Comparison of ENCODE assay signal across 17 cellular contexts in genomic region chr3:64329037-64329436, GRCh38.
DNase-seq lines count a peak whose midpoint lies in the region; ATAC-seq, FAIRE-seq and TF ChIP-seq lines count a peak whose summit lies in the region.
"Had no signal": no experiment of that assay in that cellular context is flagged by ENCODE, and none has a peak within 500 bp of the region (broad histone marks: within the 10 kb centered on the region; RNA-seq: fewer than 3 reads in every experiment).

No MANE protein-coding gene starts in this region.

- no TSS peak for BruUV-seq in GM12878 (replicated peaks; lab: Mats Ljungman, UMichigan)

- no peak overlapping the region for H3K4me2 ChIP-seq in GM12878 (ENCODE audit: control insufficient read depth, insufficient read depth)

- no peak overlapping the region for H3K27ac ChIP-seq in GM12878 (ENCODE audit: control insufficient read depth, insufficient read depth)
- no peak overlapping the region for H3K27ac ChIP-seq in ascending aorta
- H3K27ac ChIP-seq in tibial nerve: no peak overlapping the region
- H3K27ac ChIP-seq: adrenal gland, left lung had no signal

- peak; percentile 33 for TF ChIP-seq CTCF in BE2C (IDR thresholded peaks at IDR 0.05; ENCODE audit: low read depth, low read length)
- TF ChIP-seq CTCF in GM12878 (IDR thresholded peaks at IDR 0.05 in 2 of 3, conservative IDR thresholded peaks at IDR 0.05 in 1 of 3; ENCODE audit: control insufficient read depth in 2 of 3, extremely low read depth in 1 of 3, insufficient read depth in 1 of 3, low read depth in 3 of 3, low read length in 3 of 3): no peak
- no peak for TF ChIP-seq CTCF in ascending aorta (IDR thresholded peaks at IDR 0.05)
- no peak for TF ChIP-seq CTCF in tibial nerve (IDR thresholded peaks at IDR 0.05)

- ATAC-seq in GM12878: no peak
- no peak for ATAC-seq in GM18498 (IDR thresholded peaks at IDR 0.05; ENCODE audit: unreplicated experiment)
- ATAC-seq: left lung had no signal

- intact Hi-C loops in GM12878 (cut with micrococcal nuclease; ENCODE audit: unreplicated experiment): no loop called here
- intact Hi-C loops in ascending aorta (cut with DNase I): no loop called here

- H3K36me3 ChIP-seq in BE2C (no peaks in the 10 kb centered on the region), GM12878 (ENCODE audit: control insufficient read depth in 2 of 2, insufficient read depth in 2 of 2, low read length in 1 of 2) (no peaks in the 10 kb centered on the region), ascending aorta (no peaks in the 10 kb centered on the region), tibial nerve (no peaks in the 10 kb centered on the region)
- H3K36me3 ChIP-seq: adrenal gland, left lung had no signal

- DNase-seq in BE2C (no peak), KBM-7 (peak; percentile 3), GM12878 (ENCODE audit: low read depth, low spot score) (no peak), iPS-NIHi7 (ENCODE audit: extremely low spot score) (peak; percentile 45), ascending aorta (ENCODE audit: low spot score in 2 of 2) (no peak), retina (no peak), tibial nerve (ENCODE audit: low spot score in 2 of 2) (no peak)
- DNase-seq: activated CD4-positive, CD25-positive, alpha-beta regulatory T cell treated with anti-CD3 and anti-CD28 coated beads, Interleukin-2, amount 50 U/mL, for 72 hours; adrenal gland; Calu3; foreskin melanocyte; left lung; NCI-H1436; occipital lobe; SHP77 treated with DMSO at 0.1 percent for 48 hours; stimulated activated CD4-positive, alpha-beta T cell treated with anti-CD3 and anti-CD28 coated beads, Interleukin-2, amount 100 ng/mL, for 24 hours had no signal

- no peaks in the 10 kb centered on the region for H4K20me1 ChIP-seq in GM12878 (ENCODE audit: control insufficient read depth, insufficient read depth)

- H3K27me3 ChIP-seq in BE2C (no peaks in the 10 kb centered on the region), GM12878 (replicated peaks in 1 of 2; ENCODE audit: control insufficient read depth in 2 of 2, insufficient read depth in 2 of 2, low read length in 1 of 2) (no peaks in the 10 kb centered on the region), ascending aorta (no peaks in the 10 kb centered on the region), tibial nerve (no peaks in the 10 kb centered on the region)
- H3K27me3 ChIP-seq: adrenal gland, left lung had no signal

- H2AFZ ChIP-seq in GM12878 (ENCODE audit: control insufficient read depth, low read depth, low read length): no peak overlapping the region

- POLR2A ChIA-PET in GM12878 (lab: Charles Lee): no interaction called here

- H3K9me3 ChIP-seq in BE2C: no peaks in the 10 kb centered on the region
- H3K9me3 ChIP-seq in GM12878 (replicated peaks; ENCODE audit: control insufficient read depth, insufficient read depth, low read length): no peaks in the 10 kb centered on the region
- H3K9me3 ChIP-seq in ascending aorta: no peaks in the 10 kb centered on the region
- H3K9me3 ChIP-seq in tibial nerve: no peaks in the 10 kb centered on the region
- H3K9me3 ChIP-seq: adrenal gland, left lung had no signal

- H3K4me1 ChIP-seq in BE2C (no peaks in the 10 kb centered on the region), GM12878 (ENCODE audit: control insufficient read depth, insufficient read depth, low read length) (no peaks in the 10 kb centered on the region), ascending aorta (no peaks in the 10 kb centered on the region), tibial nerve (no peaks in the 10 kb centered on the region)
- H3K4me1 ChIP-seq: adrenal gland had no signal

- in situ Hi-C loops in KBM-7 (cut with MboI; ENCODE audit: low pct_unique_long_range_greater_than_20kb, low sequenced_read_pairs) (no loop called here), GM12878 (cut with MboI) (no loop called here)

- TF ChIP-seq RAD21 in GM12878 (IDR thresholded peaks at IDR 0.05; ENCODE audit: insufficient read depth, low read depth, low read length): no peak

- SMC1A ChIA-PET in GM12878 (lab: Charles Lee; ENCODE audit: uncharacterized antibody, unreplicated experiment): interaction anchor here (2.7 kb wide), 1 partner anchor 15 kb away, joined by 10 read pairs; no protein-coding TSS in a partner anchor

- H3K4me3 ChIP-seq in BE2C (ENCODE audit: low read depth, low read length) (no peak overlapping the region), GM12878 (no peak overlapping the region), ascending aorta (no peak overlapping the region), tibial nerve (no peak overlapping the region)
- H3K4me3 ChIP-seq: adrenal gland, left lung had no signal

- 57% methylated on average over 3 of the region's 3 CpGs for WGBS in GM12878 (ENCODE audit: insufficient coverage, insufficient replicate concordance, low lambda C conversion rate, missing lambda C conversion rate)
- 84 to 95% methylated on average over 3 of the region's 3 CpGs for WGBS in tibial nerve, 2 donors

- H3K9ac ChIP-seq in GM12878 (ENCODE audit: control insufficient read depth, insufficient read depth, low read length): no peak overlapping the region

- RAD21 ChIA-PET in GM12878 (lab: Charles Lee; ENCODE audit: unreplicated experiment): interaction anchor here (1.0 kb wide), 1 partner anchor 67 kb away, joined by 3 read pairs; no protein-coding TSS in a partner anchor

- no peaks in the 10 kb centered on the region for H3K79me2 ChIP-seq in GM12878 (ENCODE audit: control insufficient read depth, insufficient read depth, low read length)

- TF ChIP-seq EP300 in GM12878 (IDR thresholded peaks at IDR 0.05; ENCODE audit: borderline replicate concordance in 1 of 2, control insufficient read depth in 1 of 2, low read depth in 2 of 2, low read length in 2 of 2): no peak
- TF ChIP-seq EP300 in tibial nerve (IDR thresholded peaks at IDR 0.05): no peak

- TF ChIP-seq POLR2A in GM12878 (IDR thresholded peaks at IDR 0.05; ENCODE audit: low read depth, low read length): no peak
- TF ChIP-seq POLR2A in tibial nerve (IDR thresholded peaks at IDR 0.05): no peak

- CTCF ChIA-PET in GM12878 (lab: Yijun Ruan, JAX): interaction anchor here (0.6 to 1.3 kb wide), 3 partner anchors 9 to 154 kb away, joined by 3 to 4 read pairs (median 3); no protein-coding TSS in a partner anchor

- FAIRE-seq in GM12878 (lab: Jason Lieb, UNC): no peak

TF ChIP-seq in GM12878, 131 proteins besides CTCF, POLR2A, EP300 and RAD21:
- TF ChIP-seq GATAD2B (conservative IDR thresholded peaks at IDR 0.05; ENCODE audit: low read depth) (no peak), SREBF1 (IDR thresholded peaks at IDR 0.05; ENCODE audit: low read length) (no peak), PRDM15 (CRISPR knock-in tag; IDR thresholded peaks at IDR 0.05) (no peak), NFXL1 (IDR thresholded peaks at IDR 0.05; ENCODE audit: borderline replicate concordance) (peak; percentile 46; the same call in 1 of the 2 replicates), CEBPB (IDR thresholded peaks at IDR 0.05; ENCODE audit: borderline replicate concordance in 1 of 2, low read depth in 2 of 2, low read length in 2 of 2) (no peak), ATF7 (IDR thresholded peaks at IDR 0.05; ENCODE audit: low read depth) (no peak), HDGF (IDR thresholded peaks at IDR 0.05) (no peak)

Comparison
In these comparisons a context has a peak if more than half of its experiments do, and no peak if none do; other contexts are left out.
1. DNase-seq: peak in KBM-7 (single experiment) and iPS-NIHi7 (single experiment); none in BE2C (single experiment), GM12878 (single experiment), ascending aorta (0 of 2), retina (single experiment) and tibial nerve (0 of 2).